21 cellular contexts compared by ENCODE assay signal in genomic region chr22:44454113-44454769, GRCh38. TPM values are rescaled to one million over a fixed set of nuclear protein-coding genes. Genes with fewer than 3 reads are reported as not detected.
DNase-seq lines count a peak whose midpoint lies in the region; ATAC-seq and TF ChIP-seq lines count a peak whose summit lies in the region.
"Had no signal": no experiment of that assay in that cellular context is flagged by ENCODE, and none has a peak within 500 bp of the region (broad histone marks: within the 10 kb centered on the region; RNA-seq: fewer than 3 reads in every experiment).

No MANE protein-coding gene starts in this region.

- no peak overlapping the region for H3K27ac ChIP-seq in heart left ventricle
- H3K27ac ChIP-seq in coronary artery, result no peak overlapping the region
- H3K27ac ChIP-seq: ascending aorta, epithelial cell of prostate, gastrocnemius medialis, RWPE1, testis had no signal

- no peak for TF ChIP-seq CTCF in heart left ventricle (IDR thresholded peaks at IDR 0.05)
- TF ChIP-seq CTCF in coronary artery (IDR thresholded peaks at IDR 0.05), result no peak
- TF ChIP-seq CTCF in type B pancreatic cell (conservative IDR thresholded peaks at IDR 0.05), result no peak

- H3K4me3 Mint-ChIP-seq in T-helper 1 cell treated with Interleukin-12 subunit alpha and Interleukin-12 subunit beta and Interleukin-4 antibody, amounts not matched to agents 30 μg/mL and 1 μg/mL, for 36 hours, result peak overlapping the region; percentile 6
- no peak overlapping the region for H3K4me3 Mint-ChIP-seq in type B pancreatic cell
- H3K4me3 Mint-ChIP-seq: WTC11 had no signal

- H3K4me1 ChIP-seq in heart left ventricle, result peaks cover 0 to 16% (median 0%) of the 10 kb centered on the region in 12 donors
- H3K4me1 ChIP-seq: gastrocnemius medialis, testis had no signal

- intact Hi-C loops in cardiac septum (cut with DNase I), result no loop called here
- intact Hi-C loops in heart left ventricle (cut with DNase I), result no loop called here

- H3K9me3 Mint-ChIP-seq in T-helper 1 cell treated with Interleukin-12 subunit alpha and Interleukin-12 subunit beta and Interleukin-4 antibody, amounts not matched to agents 30 μg/mL and 1 μg/mL, for 36 hours, result peaks cover 10% of the 10 kb centered on the region
- H3K9me3 Mint-ChIP-seq in type B pancreatic cell, result no peaks in the 10 kb centered on the region

- H3K36me3 Mint-ChIP-seq in T-helper 1 cell treated with Interleukin-12 subunit alpha and Interleukin-12 subunit beta and Interleukin-4 antibody, amounts not matched to agents 30 μg/mL and 1 μg/mL, for 36 hours (ENCODE audit: low read depth), result no peaks in the 10 kb centered on the region
- no peaks in the 10 kb centered on the region for H3K36me3 Mint-ChIP-seq in type B pancreatic cell
- H3K36me3 Mint-ChIP-seq: WTC11 had no signal

- peak; percentile 59 for DNase-seq in cardiac septum (ENCODE audit: low spot score)
- DNase-seq in heart left ventricle, result no peak
- peak; percentile 49 for DNase-seq in coronary artery (ENCODE audit: low spot score)
- peak; percentile 40 for DNase-seq in type B pancreatic cell (ENCODE audit: extremely low spot score, unreplicated experiment)
- DNase-seq in occipital lobe (lab: John Stamatoyannopoulos, UW), result no peak
- no peak for DNase-seq in mucosa of gallbladder (ENCODE audit: low spot score)
- DNase-seq in NCI-H2196 (lab: John Stamatoyannopoulos, UW; ENCODE audit: unreplicated experiment), result no peak
- DNase-seq: gastrocnemius medialis; GDM1; naive thymus-derived CD4-positive, alpha-beta T cell; NCI-H1105 treated with DMSO at 0.1 percent for 48 hours; NCI-H2171; NK-92 treated with Interleukin-12 subunit alpha and Interleukin-12 subunit beta, amount 100 ng/mL, for 24 hours; SW 1271 had no signal

- peak overlapping the region; percentile 88 for H3K27ac Mint-ChIP-seq in T-helper 1 cell treated with Interleukin-12 subunit alpha and Interleukin-12 subunit beta and Interleukin-4 antibody, amounts not matched to agents 30 μg/mL and 1 μg/mL, for 36 hours
- no peak overlapping the region for H3K27ac Mint-ChIP-seq in type B pancreatic cell
- H3K27ac Mint-ChIP-seq: WTC11 had no signal

- no peak overlapping the region for H3K4me3 ChIP-seq in heart left ventricle
- H3K4me3 ChIP-seq in coronary artery, result no peak overlapping the region
- H3K4me3 ChIP-seq: ascending aorta, gastrocnemius medialis, K562, testis had no signal

- H3K27me3 ChIP-seq in heart left ventricle, result no peaks in the 10 kb centered on the region
- H3K27me3 ChIP-seq: ascending aorta, gastrocnemius medialis, testis had no signal

- H3K4me1 Mint-ChIP-seq in T-helper 1 cell treated with Interleukin-12 subunit alpha and Interleukin-12 subunit beta and Interleukin-4 antibody, amounts not matched to agents 30 μg/mL and 1 μg/mL, for 36 hours (ENCODE audit: low read depth), result peaks cover 24% of the 10 kb centered on the region
- H3K4me1 Mint-ChIP-seq in type B pancreatic cell (ENCODE audit: unreplicated experiment), result no peaks in the 10 kb centered on the region

- no peaks in the 10 kb centered on the region for H3K36me3 ChIP-seq in heart left ventricle
- H3K36me3 ChIP-seq: ascending aorta, gastrocnemius medialis had no signal

- TF ChIP-seq POLR2A in heart left ventricle (IDR thresholded peaks at IDR 0.05), result no peak

- no peaks in the 10 kb centered on the region for H3K9me3 ChIP-seq in heart left ventricle
- H3K9me3 ChIP-seq: ascending aorta, gastrocnemius medialis, testis had no signal

- 85 to 93% (median 89%) methylated on average over 9 to 11 of the region's 11 CpGs for WGBS in heart left ventricle, 4 donors

- no peaks in the 10 kb centered on the region for H3K27me3 Mint-ChIP-seq in T-helper 1 cell treated with Interleukin-12 subunit alpha and Interleukin-12 subunit beta and Interleukin-4 antibody, amounts not matched to agents 30 μg/mL and 1 μg/mL, for 36 hours (ENCODE audit: low read depth)
- H3K27me3 Mint-ChIP-seq in type B pancreatic cell, result peaks cover under 1% of the 10 kb centered on the region
- H3K27me3 Mint-ChIP-seq: naive thymus-derived CD4-positive, alpha-beta T cell had no signal

- no peak for ATAC-seq in heart left ventricle
- ATAC-seq: gastrocnemius medialis, K562, WTC11 had no signal

RNA-seq across cellular contexts. Expression of gene RTL6, which starts 43.8 kb away (rescaled TPM):
- total RNA-seq in cardiac septum (25.6 TPM), heart left ventricle (10 to 100 TPM; 23.2 to 34.8 (median 27.0) TPM), type B pancreatic cell (ENCODE audit: low replicate concordance) (43.6 and 44.6 TPM in 2 replicates), occipital lobe (62.2 TPM), mucosa of gallbladder (38.5 TPM)
- polyA plus RNA-seq in heart left ventricle, result 10 to 100 TPM in 1 of 2 donors, 1 to 10 TPM in 1; 4.2 to 44.0 TPM

Comparison
In these comparisons a context has a peak if more than half of its experiments do, and no peak if none do; other contexts are left out.
1. DNase-seq: peak in cardiac septum (single experiment), coronary artery (single experiment) and type B pancreatic cell (single experiment); none in heart left ventricle (0 of 5), occipital lobe (single experiment), mucosa of gallbladder (single experiment) and NCI-H2196 (single experiment).